In genomic region chr1:27235827-27236226, GRCh38 we compare ENCODE assay signal across 8 cellular contexts. TPM values are rescaled to one million over a fixed set of nuclear protein-coding genes. Genes with fewer than 3 reads are reported as not detected.
A peak's percentile ranks its signal among the peaks of the same experiment; 100 is the strongest.
DNase-seq lines count a peak whose midpoint lies in the region; ATAC-seq and TF ChIP-seq lines count a peak whose summit lies in the region.

No MANE protein-coding gene starts in this region.

- no peak for TF ChIP-seq CTCF in activated CD8-positive, alpha-beta T cell treated with anti-CD3 and anti-CD28 coated beads for 36 hours (IDR thresholded peaks at IDR 0.05)
- no peak for TF ChIP-seq CTCF in thyroid gland (IDR thresholded peaks at IDR 0.05)

- WGBS in thyroid gland, 2 donors, result 21 to 22% methylated on average over 7 of the region's 7 CpGs

- intact Hi-C loops in activated CD8-positive, alpha-beta T cell treated with anti-CD3 and anti-CD28 coated beads for 36 hours (cut with micrococcal nuclease), result no loop called here
- intact Hi-C loops in thyroid gland (cut with DNase I), result loop anchor here (10.0 kb wide), 1 partner anchor 81 kb away; the partner anchor contains the start of gene SLC9A1

- peaks cover 22% of the 10 kb centered on the region in 2 donors for H3K4me1 ChIP-seq in thyroid gland

- H3K27ac Mint-ChIP-seq in activated CD4-positive, alpha-beta T cell treated with anti-CD3 and anti-CD28 coated beads, Interleukin-2, amount 10 ng/mL, durations not matched to agents 7 days and 5 days, result peak overlapping the region; percentile 93
- peak overlapping the region; percentile 86 for H3K27ac Mint-ChIP-seq in activated CD8-positive, alpha-beta T cell treated with anti-CD3 and anti-CD28 coated beads for 36 hours

- no peaks in the 10 kb centered on the region for H3K27me3 ChIP-seq in thyroid gland

- no peak for ATAC-seq in activated CD8-positive, alpha-beta T cell treated with anti-CD3 and anti-CD28 coated beads for 36 hours
- no peak for ATAC-seq in GM19467 (IDR thresholded peaks at IDR 0.05; ENCODE audit: unreplicated experiment)

- H3K4me1 Mint-ChIP-seq in activated CD4-positive, alpha-beta T cell treated with anti-CD3 and anti-CD28 coated beads, Interleukin-2, amount 10 ng/mL, durations not matched to agents 7 days and 5 days, result peaks cover 29% of the 10 kb centered on the region
- H3K4me1 Mint-ChIP-seq in activated CD8-positive, alpha-beta T cell treated with anti-CD3 and anti-CD28 coated beads for 36 hours (ENCODE audit: low read depth), result peaks cover 32% of the 10 kb centered on the region

- H3K4me3 ChIP-seq in thyroid gland (replicated peaks in 1 of 3), result peak overlapping the region in 1 of 3 donors; percentile 99

- TF ChIP-seq POLR2A in thyroid gland (IDR thresholded peaks at IDR 0.05), result no peak

- H3K36me3 ChIP-seq in thyroid gland, result no peaks in the 10 kb centered on the region

- no peaks in the 10 kb centered on the region for H3K9me3 Mint-ChIP-seq in activated CD4-positive, alpha-beta T cell treated with anti-CD3 and anti-CD28 coated beads, Interleukin-2, amount 10 ng/mL, durations not matched to agents 7 days and 5 days
- no peaks in the 10 kb centered on the region for H3K9me3 Mint-ChIP-seq in activated CD8-positive, alpha-beta T cell treated with anti-CD3 and anti-CD28 coated beads for 36 hours

- POLR2A ChIA-PET in activated CD4-positive, alpha-beta T cell treated with anti-CD3 and anti-CD28 coated beads, Interleukin-2, amount 10 ng/mL, durations not matched to agents 7 days and 5 days (lab: Charles Lee), result no interaction called here
- POLR2A ChIA-PET in activated CD8-positive, alpha-beta T cell treated with anti-CD3 and anti-CD28 coated beads for 36 hours (lab: Charles Lee), result interaction anchor here (1.0 kb wide), 1 partner anchor 135 kb away, joined by 5 read pairs; no protein-coding TSS in a partner anchor

- peak overlapping the region; percentile 95 for H3K4me3 Mint-ChIP-seq in activated CD4-positive, alpha-beta T cell treated with anti-CD3 and anti-CD28 coated beads, Interleukin-2, amount 10 ng/mL, durations not matched to agents 7 days and 5 days
- H3K4me3 Mint-ChIP-seq in activated CD8-positive, alpha-beta T cell treated with anti-CD3 and anti-CD28 coated beads for 36 hours, result peak overlapping the region; percentile 87

- peaks cover 2% of the 10 kb centered on the region for H3K36me3 Mint-ChIP-seq in activated CD4-positive, alpha-beta T cell treated with anti-CD3 and anti-CD28 coated beads, Interleukin-2, amount 10 ng/mL, durations not matched to agents 7 days and 5 days (ENCODE audit: low read depth)
- H3K36me3 Mint-ChIP-seq in activated CD8-positive, alpha-beta T cell treated with anti-CD3 and anti-CD28 coated beads for 36 hours (ENCODE audit: low read depth), result peaks cover 1% of the 10 kb centered on the region

- H3K9me3 ChIP-seq in thyroid gland, result no peaks in the 10 kb centered on the region

- no peak for DNase-seq in activated CD4-positive, alpha-beta T cell treated with anti-CD3 and anti-CD28 coated beads, Interleukin-2, amount 10 ng/mL, durations not matched to agents 7 days and 5 days
- DNase-seq in activated CD4-positive, alpha-beta T cell treated with anti-CD3 and anti-CD28 coated beads for 48 hours, result no peak
- DNase-seq in activated CD8-positive, alpha-beta T cell treated with anti-CD3 and anti-CD28 coated beads for 36 hours, result no peak
- peak; percentile 38 for DNase-seq in iris pigment epithelial cell (ENCODE audit: low read depth)
- DNase-seq in thyroid gland, result no peak
- no peak for DNase-seq in dedifferentiated amniotic fluid mesenchymal stem cell (ENCODE audit: extremely low spot score)
- no peak for DNase-seq in NCI-H2029 (lab: John Stamatoyannopoulos, UW)

- H3K27ac ChIP-seq in thyroid gland, result peak overlapping the region in 2 of 3 donors; percentile 18 to 87

- CTCF ChIA-PET in activated CD4-positive, alpha-beta T cell treated with anti-CD3 and anti-CD28 coated beads, Interleukin-2, amount 10 ng/mL, durations not matched to agents 7 days and 5 days (lab: Charles Lee), result interaction anchor here (1.3 kb wide), 1 partner anchor 11 kb away, joined by 3 read pairs; no protein-coding TSS in a partner anchor
- CTCF ChIA-PET in activated CD8-positive, alpha-beta T cell treated with anti-CD3 and anti-CD28 coated beads for 36 hours (lab: Charles Lee), result interaction anchor here (0.9 to 1.1 kb wide), 2 partner anchors 65 to 134 kb away, joined by 3 to 4 read pairs; no protein-coding TSS in a partner anchor

- no peaks in the 10 kb centered on the region for H3K27me3 Mint-ChIP-seq in activated CD4-positive, alpha-beta T cell treated with anti-CD3 and anti-CD28 coated beads, Interleukin-2, amount 10 ng/mL, durations not matched to agents 7 days and 5 days
- H3K27me3 Mint-ChIP-seq in activated CD8-positive, alpha-beta T cell treated with anti-CD3 and anti-CD28 coated beads for 36 hours, result no peaks in the 10 kb centered on the region

RNA-seq across cellular contexts. Expression of gene WDTC1, which starts 1.4 kb away (rescaled TPM):
- 10 to 100 TPM; 32.2 to 33.3 TPM for total RNA-seq in activated CD4-positive, alpha-beta T cell treated with anti-CD3 and anti-CD28 coated beads, Interleukin-2, amount 10 ng/mL, durations not matched to agents 7 days and 5 days
- 10 to 100 TPM; 18.0 to 19.0 TPM for total RNA-seq in activated CD8-positive, alpha-beta T cell treated with anti-CD3 and anti-CD28 coated beads for 36 hours
- 10 to 100 TPM; 46.1 to 66.6 (median 48.1) TPM for total RNA-seq in thyroid gland
